39 cellular contexts compared by ENCODE assay signal in the genomic region with DNA sequence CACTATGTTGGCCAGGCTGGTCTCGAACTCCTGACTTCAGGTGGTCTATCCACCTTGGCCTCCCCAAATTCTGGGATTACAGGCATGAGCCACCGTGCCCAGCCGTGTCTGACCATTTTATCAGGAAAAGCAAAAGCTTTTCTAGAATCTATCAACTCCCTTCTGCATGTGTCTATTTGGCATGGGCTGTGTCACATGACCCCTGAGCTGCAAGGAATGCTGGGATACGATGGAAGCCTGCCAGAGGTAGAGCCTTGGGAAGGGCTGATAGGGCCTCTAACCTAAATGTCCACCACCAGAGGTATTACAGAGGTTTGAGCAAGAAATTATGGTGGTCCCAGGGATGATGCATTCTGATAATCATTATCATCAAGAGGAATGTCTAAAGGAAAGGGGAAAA.
"Had no signal": no experiment of that assay in that cellular context is flagged by ENCODE, and none has a peak within 500 bp of the region (broad histone marks: within the 10 kb centered on the region; RNA-seq: fewer than 3 reads in every experiment).

No MANE protein-coding gene starts in this region.

- DNase-seq: activated effector memory CD4-positive, alpha-beta T cell treated with anti-CD3 and anti-CD28 coated beads, Interleukin-2, amount 50 U/mL, for 16 hours; activated effector memory CD4-positive, alpha-beta T cell treated with Interleukin-2 at 50 U/mL for 16 hours; activated gamma-delta T cell; activated gamma-delta T cell treated with Interleukin-2 at 50 U/mL for 16 hours; activated naive CD4-positive, alpha-beta T cell; activated naive CD4-positive, alpha-beta T cell treated with anti-CD3 and anti-CD28 coated beads for 36 hours; activated naive CD4-positive, alpha-beta T cell treated with anti-CD3 and anti-CD28 coated beads, Interleukin-2, amount 10 ng/mL, durations not matched to agents 7 days and 5 days; activated naive CD4-positive, alpha-beta T cell treated with anti-CD3 and anti-CD28 coated beads, Interleukin-2, amount 50 U/mL, for 16 hours; activated naive CD4-positive, alpha-beta T cell treated with Interleukin-2 at 50 U/mL for 16 hours; activated naive CD8-positive, alpha-beta T cell treated with anti-CD3 and anti-CD28 coated beads for 36 hours; activated naive CD8-positive, alpha-beta T cell treated with anti-CD3 and anti-CD28 coated beads, Interleukin-2, amount 10 ng/mL, durations not matched to agents 7 days and 5 days; activated naive CD8-positive, alpha-beta T cell treated with anti-CD3 and anti-CD28 coated beads, Interleukin-2, amount 50 U/mL, for 24 hours; activated T-cell treated with anti-CD3 and anti-CD28 coated beads, Interleukin-2, amount 50 U/mL, for 4 hours; activated T-cell treated with anti-CD3 and anti-CD28 coated beads, Interleukin-2, amount 50 U/mL, for 48 hours; activated T-cell treated with anti-CD3 and anti-CD28 coated beads, Interleukin-2, amount 50 U/mL, for 72 hours; adrenal gland; amniotic stem cell; amygdala; anterior cingulate cortex; aorta; body of pancreas; brain microvascular endothelial cell; caudate nucleus; central memory CD4-positive, alpha-beta T cell; cerebellar nuclear complex had no signal

- FAIRE-seq: astrocyte, bronchial epithelial cell, colon had no signal

- H3K27me3 ChIP-seq: adrenal gland, ascending aorta, body of pancreas, brain microvascular endothelial cell, breast epithelium, cardiac muscle cell had no signal

- H3K27ac ChIP-seq: adrenal gland, ascending aorta, body of pancreas, brain microvascular endothelial cell, breast epithelium, cardiac muscle cell had no signal

- H3K4me1 ChIP-seq: adrenal gland, ascending aorta, body of pancreas, breast epithelium had no signal

- ATAC-seq: activated naive CD4-positive, alpha-beta T cell treated with anti-CD3 and anti-CD28 coated beads, Interleukin-2, amount 50 U/mL, for 72 hours; activated naive CD8-positive, alpha-beta T cell treated with anti-CD3 and anti-CD28 coated beads, Interleukin-2, amount 50 U/mL, for 24 hours; activated T-cell treated with anti-CD3 and anti-CD28 coated beads, Interleukin-2, amount 50 U/mL, for 4 hours; activated T-cell treated with anti-CD3 and anti-CD28 coated beads, Interleukin-2, amount 50 U/mL, for 72 hours; activated T-helper 17 cell treated with anti-CD3 and anti-CD28 coated beads, Interleukin-2, amount 50 U/mL, for 72 hours; body of pancreas had no signal

- H3K9me3 ChIP-seq: adrenal gland, ascending aorta, body of pancreas, breast epithelium had no signal

- H3K4me3 ChIP-seq: adrenal gland, ascending aorta, body of pancreas, breast epithelium, cardiac muscle cell had no signal

- H3K27ac Mint-ChIP-seq: activated naive CD4-positive, alpha-beta T cell treated with anti-CD3 and anti-CD28 coated beads for 36 hours; activated naive CD4-positive, alpha-beta T cell treated with anti-CD3 and anti-CD28 coated beads, Interleukin-2, amount 10 ng/mL, durations not matched to agents 7 days and 5 days; activated naive CD4-positive, alpha-beta T cell treated with anti-CD3 and anti-CD28 coated beads, Interleukin-2, amount 50 U/mL, for 24 hours; activated naive CD4-positive, alpha-beta T cell treated with anti-CD3 and anti-CD28 coated beads, Interleukin-2, amount 50 U/mL, for 72 hours; activated naive CD8-positive, alpha-beta T cell; activated naive CD8-positive, alpha-beta T cell treated with anti-CD3 and anti-CD28 coated beads for 36 hours; activated naive CD8-positive, alpha-beta T cell treated with anti-CD3 and anti-CD28 coated beads, Interleukin-2, amount 10 ng/mL, durations not matched to agents 7 days and 5 days; activated naive CD8-positive, alpha-beta T cell treated with anti-CD3 and anti-CD28 coated beads, Interleukin-2, amount 50 U/mL, for 24 hours; activated T-cell treated with anti-CD3 and anti-CD28 coated beads, Interleukin-2, amount 50 U/mL, for 72 hours; activated T-helper 1 cell treated with anti-CD3 and anti-CD28 coated beads, Interleukin-12 subunit alpha, Interleukin-12 subunit beta, Interleukin-2, Interleukin-4 antibody, amounts not matched to agents 30 ng/mL and 10 ng/mL and 1 ng/mL, durations not matched to agents 14 hours and 24 hours and 36 hours; activated T-helper 17 cell treated with anti-CD3 and anti-CD28 coated beads, Interleukin-2, amount 50 U/mL, for 72 hours; activated T-helper 2 cell treated with anti-CD3 and anti-CD28 coated beads, Interferon-gamma antibody, Interleukin-2, Interleukin-4, amounts not matched to agents 10 μg/mL and 5 μg/mL and 100 μg/mL, durations not matched to agents 14 hours and 24 hours and 36 hours; brain had no signal

- H3K9me3 Mint-ChIP-seq: activated naive CD4-positive, alpha-beta T cell treated with anti-CD3 and anti-CD28 coated beads for 36 hours; activated naive CD4-positive, alpha-beta T cell treated with anti-CD3 and anti-CD28 coated beads, Interleukin-2, amount 10 ng/mL, durations not matched to agents 7 days and 5 days; activated naive CD4-positive, alpha-beta T cell treated with anti-CD3 and anti-CD28 coated beads, Interleukin-2, amount 50 U/mL, for 24 hours; activated naive CD4-positive, alpha-beta T cell treated with anti-CD3 and anti-CD28 coated beads, Interleukin-2, amount 50 U/mL, for 72 hours; activated naive CD8-positive, alpha-beta T cell treated with anti-CD3 and anti-CD28 coated beads for 36 hours; activated naive CD8-positive, alpha-beta T cell treated with anti-CD3 and anti-CD28 coated beads, Interleukin-2, amount 10 ng/mL, durations not matched to agents 7 days and 5 days; activated naive CD8-positive, alpha-beta T cell treated with anti-CD3 and anti-CD28 coated beads, Interleukin-2, amount 50 U/mL, for 24 hours; activated T-cell treated with anti-CD3 and anti-CD28 coated beads, Interleukin-2, amount 50 U/mL, for 4 hours; activated T-cell treated with anti-CD3 and anti-CD28 coated beads, Interleukin-2, amount 50 U/mL, for 72 hours; activated T-helper 1 cell treated with anti-CD3 and anti-CD28 coated beads, Interleukin-12 subunit alpha, Interleukin-12 subunit beta, Interleukin-2, Interleukin-4 antibody, amounts not matched to agents 30 ng/mL and 10 ng/mL and 1 ng/mL, durations not matched to agents 14 hours and 24 hours and 36 hours; activated T-helper 17 cell treated with anti-CD3 and anti-CD28 coated beads, Interleukin-2, amount 50 U/mL, for 72 hours; activated T-helper 2 cell treated with anti-CD3 and anti-CD28 coated beads, Interferon-gamma antibody, Interleukin-2, Interleukin-4, amounts not matched to agents 10 μg/mL and 5 μg/mL and 100 μg/mL, durations not matched to agents 14 hours and 24 hours and 36 hours; brain; central memory CD8-positive, alpha-beta T cell had no signal

- H3K27me3 Mint-ChIP-seq: activated naive CD4-positive, alpha-beta T cell treated with anti-CD3 and anti-CD28 coated beads, Interleukin-2, amount 50 U/mL, for 24 hours; activated naive CD8-positive, alpha-beta T cell; activated naive CD8-positive, alpha-beta T cell treated with anti-CD3 and anti-CD28 coated beads for 36 hours; activated naive CD8-positive, alpha-beta T cell treated with anti-CD3 and anti-CD28 coated beads, Interleukin-2, amount 10 ng/mL, durations not matched to agents 7 days and 5 days; activated naive CD8-positive, alpha-beta T cell treated with anti-CD3 and anti-CD28 coated beads, Interleukin-2, amount 50 U/mL, for 24 hours; activated T-helper 17 cell treated with anti-CD3 and anti-CD28 coated beads, Interleukin-2, amount 50 U/mL, for 72 hours; central memory CD8-positive, alpha-beta T cell had no signal

- H3K36me3 Mint-ChIP-seq: activated naive CD4-positive, alpha-beta T cell treated with anti-CD3 and anti-CD28 coated beads, Interleukin-2, amount 10 ng/mL, durations not matched to agents 7 days and 5 days; activated naive CD4-positive, alpha-beta T cell treated with anti-CD3 and anti-CD28 coated beads, Interleukin-2, amount 50 U/mL, for 24 hours; activated naive CD4-positive, alpha-beta T cell treated with anti-CD3 and anti-CD28 coated beads, Interleukin-2, amount 50 U/mL, for 72 hours; activated naive CD8-positive, alpha-beta T cell; activated naive CD8-positive, alpha-beta T cell treated with anti-CD3 and anti-CD28 coated beads for 36 hours; activated naive CD8-positive, alpha-beta T cell treated with anti-CD3 and anti-CD28 coated beads, Interleukin-2, amount 10 ng/mL, durations not matched to agents 7 days and 5 days; brain had no signal

- H3K36me3 ChIP-seq: adrenal gland, ascending aorta, brain microvascular endothelial cell, breast epithelium, cardiac muscle cell had no signal

- H3K4me3 Mint-ChIP-seq: activated naive CD4-positive, alpha-beta T cell treated with anti-CD3 and anti-CD28 coated beads for 36 hours; activated naive CD4-positive, alpha-beta T cell treated with anti-CD3 and anti-CD28 coated beads, Interleukin-2, amount 10 ng/mL, durations not matched to agents 7 days and 5 days; activated naive CD4-positive, alpha-beta T cell treated with anti-CD3 and anti-CD28 coated beads, Interleukin-2, amount 50 U/mL, for 24 hours; activated naive CD8-positive, alpha-beta T cell; activated naive CD8-positive, alpha-beta T cell treated with anti-CD3 and anti-CD28 coated beads for 36 hours; activated naive CD8-positive, alpha-beta T cell treated with anti-CD3 and anti-CD28 coated beads, Interleukin-2, amount 10 ng/mL, durations not matched to agents 7 days and 5 days; activated naive CD8-positive, alpha-beta T cell treated with anti-CD3 and anti-CD28 coated beads, Interleukin-2, amount 50 U/mL, for 24 hours; activated T-cell treated with anti-CD3 and anti-CD28 coated beads, Interleukin-2, amount 50 U/mL, for 4 hours; activated T-cell treated with anti-CD3 and anti-CD28 coated beads, Interleukin-2, amount 50 U/mL, for 72 hours; activated T-helper 1 cell treated with anti-CD3 and anti-CD28 coated beads, Interleukin-12 subunit alpha, Interleukin-12 subunit beta, Interleukin-2, Interleukin-4 antibody, amounts not matched to agents 30 ng/mL and 10 ng/mL and 1 ng/mL, durations not matched to agents 14 hours and 24 hours and 36 hours; activated T-helper 17 cell treated with anti-CD3 and anti-CD28 coated beads, Interleukin-2, amount 50 U/mL, for 72 hours; brain; central memory CD8-positive, alpha-beta T cell had no signal

- H3K4me1 Mint-ChIP-seq: activated naive CD4-positive, alpha-beta T cell treated with anti-CD3 and anti-CD28 coated beads, Interleukin-2, amount 10 ng/mL, durations not matched to agents 7 days and 5 days; activated naive CD4-positive, alpha-beta T cell treated with anti-CD3 and anti-CD28 coated beads, Interleukin-2, amount 50 U/mL, for 24 hours; activated naive CD8-positive, alpha-beta T cell treated with anti-CD3 and anti-CD28 coated beads for 36 hours; activated naive CD8-positive, alpha-beta T cell treated with anti-CD3 and anti-CD28 coated beads, Interleukin-2, amount 10 ng/mL, durations not matched to agents 7 days and 5 days; activated naive CD8-positive, alpha-beta T cell treated with anti-CD3 and anti-CD28 coated beads, Interleukin-2, amount 50 U/mL, for 24 hours; central memory CD8-positive, alpha-beta T cell had no signal
